1 cellular context compared by ENCODE assay signal in genomic region chr17:82043507-82043906, GRCh38.
TF ChIP-seq lines count a peak whose summit lies in the region.

No MANE protein-coding gene starts in this region.

TF ChIP-seq in HepG2, 621 proteins besides CTCF, POLR2A, EP300 and RAD21:
- TF ChIP-seq ZNF687 (CRISPR knock-in tag; IDR thresholded peaks at IDR 0.05) (peak; percentile 41), REL (CRISPR knock-in tag; conservative IDR thresholded peaks at IDR 0.05) (no peak), IRF9 (CRISPR knock-in tag; IDR thresholded peaks at IDR 0.05; ENCODE audit: borderline replicate concordance) (no peak), ZNF564 (CRISPR knock-in tag; IDR thresholded peaks at IDR 0.05) (no peak), HOXA9 (CRISPR knock-in tag; IDR thresholded peaks at IDR 0.05; ENCODE audit: borderline replicate concordance) (no peak), ZNF281 (CRISPR knock-in tag; IDR thresholded peaks at IDR 0.05; ENCODE audit: borderline replicate concordance) (peak; percentile 51; the same call in 1 of the 2 replicates), ZNF230 (CRISPR knock-in tag; IDR thresholded peaks at IDR 0.05) (no peak), GABPB1 (CRISPR knock-in tag; IDR thresholded peaks at IDR 0.05) (peak; percentile 15; the same call in 1 of the 2 replicates), ZFP91 (CRISPR knock-in tag; IDR thresholded peaks at IDR 0.05; ENCODE audit: borderline replicate concordance) (peak; percentile 38; the same call in 1 of the 2 replicates), ETV5 (CRISPR knock-in tag; IDR thresholded peaks at IDR 0.05; ENCODE audit: borderline replicate concordance) (peak; percentile 25; the same call in 1 of the 2 replicates), PCBP2 (optimal IDR thresholded peaks at IDR 0.05; ENCODE audit: low read depth, low read length, poor library complexity, severe bottlenecking) (no peak)
TF ChIP-seq in HepG2: peak in this region for 5.
